In the genomic region with DNA sequence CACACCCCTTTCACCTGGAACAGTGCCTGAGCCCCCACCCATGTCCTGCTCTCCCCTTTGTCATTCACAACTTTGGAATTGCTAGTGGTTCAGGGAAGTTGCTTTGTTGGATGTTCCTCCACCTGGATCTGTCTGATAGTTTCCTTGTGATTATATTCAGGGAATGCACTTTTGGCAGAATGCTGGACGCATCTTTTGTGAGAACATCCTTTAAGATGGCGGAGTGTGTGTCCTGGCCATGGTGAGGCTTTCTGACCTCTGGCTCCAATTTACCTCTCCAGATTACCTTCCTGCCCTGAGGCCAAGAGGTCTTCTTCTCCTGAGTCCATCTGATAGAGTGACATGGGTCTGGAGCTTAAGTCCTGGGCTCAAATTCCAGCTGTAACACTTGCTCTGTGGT, we compare ENCODE assay signal across 7 cellular contexts.
"Had no signal": no experiment of that assay in that cellular context is flagged by ENCODE, and none has a peak within 500 bp of the region (broad histone marks: within the 10 kb centered on the region; RNA-seq: fewer than 3 reads in every experiment).

No MANE protein-coding gene starts in this region.

- H3K27ac Mint-ChIP-seq: HFFc6 had no signal

- H3K9me3 ChIP-seq: HAP-1 had no signal

- H3K4me3 ChIP-seq: GM23248, HAP-1 had no signal

- ATAC-seq: HCT116 had no signal

- DNase-seq: GM23248, GOT3, H7, HFFc6, IMR-90 had no signal

- H3K36me3 ChIP-seq: HAP-1 had no signal

- H3K27ac ChIP-seq: GM23248 had no signal

- H3K9me3 Mint-ChIP-seq: HFFc6 had no signal

- H3K4me3 Mint-ChIP-seq: HFFc6 had no signal
